Comparison of ENCODE assay signal across 14 cellular contexts in the genomic region with DNA sequence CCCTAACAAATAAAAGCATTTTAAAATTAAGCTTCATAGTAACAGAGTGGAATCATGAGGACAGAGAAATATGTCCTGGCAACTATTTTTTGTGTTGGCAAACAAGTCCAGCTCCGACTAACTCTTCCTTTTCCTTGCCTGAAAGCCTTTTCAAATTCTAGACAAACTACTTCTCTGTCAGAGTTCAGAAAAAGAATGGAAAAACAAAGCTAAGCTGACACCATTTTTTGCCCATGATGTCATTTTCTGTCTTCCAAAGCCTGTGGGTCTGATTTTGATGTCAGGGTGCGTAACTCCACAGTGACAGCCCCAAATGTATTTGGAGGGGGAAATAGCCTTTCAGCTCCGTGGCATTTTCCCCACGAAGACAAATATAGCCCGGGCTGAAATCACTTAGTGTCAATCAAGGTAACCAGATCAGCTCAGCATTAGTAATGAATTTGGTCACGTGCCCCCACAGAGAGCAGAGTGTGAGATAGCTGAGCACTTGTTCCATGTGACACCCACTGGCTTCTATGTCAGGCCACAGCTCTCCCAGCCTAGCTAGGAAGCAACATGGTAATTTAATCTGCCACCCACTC.
A peak's percentile ranks its signal among the peaks of the same experiment; 100 is the strongest.
DNase-seq lines count a peak whose midpoint lies in the region; ATAC-seq, FAIRE-seq and TF ChIP-seq lines count a peak whose summit lies in the region.
"Had no signal": no experiment of that assay in that cellular context is flagged by ENCODE, and none has a peak within 500 bp of the region (broad histone marks: within the 10 kb centered on the region; RNA-seq: fewer than 3 reads in every experiment).

No MANE protein-coding gene starts in this region.

- in situ Hi-C loops in HepG2 (cut with HindIII; ENCODE audit: extremely low pct_ligation_motif_present, low pct_unique_long_range_greater_than_20kb) (no loop called here), KBM-7 (cut with MboI; ENCODE audit: low pct_unique_long_range_greater_than_20kb, low sequenced_read_pairs) (no loop called here)

- H3K4me3 ChIP-seq in HepG2 (replicated peaks in 1 of 3; ENCODE audit: insufficient read depth in 1 of 3, low read depth in 2 of 3, low read length in 3 of 3): no peak overlapping the region
- no peak overlapping the region for H3K4me3 ChIP-seq in right lobe of liver
- no peak overlapping the region for H3K4me3 ChIP-seq in vagina
- H3K4me3 ChIP-seq: skin epidermis had no signal

- no peaks in the 10 kb centered on the region for H4K20me1 ChIP-seq in HepG2 (ENCODE audit: insufficient read depth, low read length)

- no peak for TF ChIP-seq RAD21 in HepG2 (CRISPR knock-in tag; IDR thresholded peaks at IDR 0.05)

- H3K4me3 Mint-ChIP-seq in T-helper 17 cell: no peak overlapping the region
- H3K4me3 Mint-ChIP-seq: IgD-negative memory B cell had no signal

- H3K9ac ChIP-seq in HepG2 (ENCODE audit: insufficient read depth, low read depth, low read length): no peak overlapping the region

- no peak for ATAC-seq in HepG2
- no peak for ATAC-seq in right lobe of liver
- no peak for ATAC-seq in T-helper 17 cell

- FAIRE-seq in HepG2 (lab: Jason Lieb, UNC): no peak
- FAIRE-seq: GM18507 had no signal

- peaks cover 39% of the 10 kb centered on the region for H3K27me3 Mint-ChIP-seq in T-helper 17 cell

- no peak overlapping the region for H3K4me2 ChIP-seq in HepG2 (ENCODE audit: low read depth, low read length)

- TF ChIP-seq POLR2A in HepG2 (IDR thresholded peaks at IDR 0.05; ENCODE audit: insufficient read depth in 1 of 2, low read depth in 2 of 2, low read length in 2 of 2) (no peak), right lobe of liver (IDR thresholded peaks at IDR 0.05) (no peak), vagina (IDR thresholded peaks at IDR 0.05) (no peak)

- H3K36me3 ChIP-seq in HepG2 (replicated peaks in 1 of 2; ENCODE audit: control insufficient read depth in 1 of 2, insufficient read depth in 2 of 2, low read length in 2 of 2): no peaks in the 10 kb centered on the region
- H3K36me3 ChIP-seq in right lobe of liver: no peaks in the 10 kb centered on the region
- H3K36me3 ChIP-seq in vagina: no peaks in the 10 kb centered on the region

- no peak overlapping the region for H2AFZ ChIP-seq in HepG2 (ENCODE audit: low read length)

- TF ChIP-seq EP300 in HepG2 (IDR thresholded peaks at IDR 0.05; ENCODE audit: low read depth in 2 of 2, low read length in 2 of 2): no peak
- no peak for TF ChIP-seq EP300 in HepG2 (CRISPR knock-in tag; IDR thresholded peaks at IDR 0.05; ENCODE audit: borderline replicate concordance)

- POLR2A ChIA-PET in HepG2 (lab: Yijun Ruan, JAX): interaction anchor here (0.9 kb wide), 1 partner anchor 31 kb away, joined by 3 read pairs; no protein-coding TSS in a partner anchor

- H3K36me3 Mint-ChIP-seq in T-helper 17 cell (ENCODE audit: low read depth): no peaks in the 10 kb centered on the region
- H3K36me3 Mint-ChIP-seq: IgD-negative memory B cell had no signal

- peaks cover 18% of the 10 kb centered on the region for H3K4me1 ChIP-seq in HepG2 (ENCODE audit: insufficient read depth, low read length)
- H3K4me1 ChIP-seq in right lobe of liver: no peaks in the 10 kb centered on the region
- peaks cover 15% of the 10 kb centered on the region for H3K4me1 ChIP-seq in vagina

- H3K9me3 ChIP-seq in HepG2 (ENCODE audit: low read length): no peaks in the 10 kb centered on the region
- H3K9me3 ChIP-seq in right lobe of liver: no peaks in the 10 kb centered on the region
- no peaks in the 10 kb centered on the region for H3K9me3 ChIP-seq in vagina
- H3K9me3 ChIP-seq in T-helper 17 cell (ENCODE audit: control insufficient read depth, low read length, poor library complexity, severe bottlenecking): no peaks in the 10 kb centered on the region

- H3K79me2 ChIP-seq in HepG2 (ENCODE audit: insufficient read depth, low read length): no peaks in the 10 kb centered on the region

- H3K4me1 Mint-ChIP-seq in T-helper 17 cell: no peaks in the 10 kb centered on the region
- H3K4me1 Mint-ChIP-seq: IgD-negative memory B cell had no signal

- H3K27me3 ChIP-seq in HepG2 (ENCODE audit: control insufficient read depth in 1 of 2, insufficient read depth in 2 of 2, low read length in 2 of 2) (peaks cover 0 to 2% of the 10 kb centered on the region in 2 experiments; a peak in 2 of 5 replicates), right lobe of liver (no peaks in the 10 kb centered on the region), vagina (no peaks in the 10 kb centered on the region)

- H3K27ac ChIP-seq in HepG2 (ENCODE audit: extremely low read length, insufficient read depth, low read length): no peak overlapping the region
- H3K27ac ChIP-seq in right lobe of liver: no peak overlapping the region
- H3K27ac ChIP-seq in vagina: peak overlapping the region; percentile 62

- no TSS peak for BruUV-seq in HepG2 (replicated peaks; lab: Mats Ljungman, UMichigan)

- no peak for TF ChIP-seq CTCF in HepG2 (CRISPR knock-in tag; IDR thresholded peaks at IDR 0.05)
- TF ChIP-seq CTCF in right lobe of liver (IDR thresholded peaks at IDR 0.05): no peak
- TF ChIP-seq CTCF in vagina (IDR thresholded peaks at IDR 0.05): no peak

- 7% methylated on average over 6 of the region's 6 CpGs for WGBS in HepG2 (ENCODE audit: low lambda C conversion rate)
- WGBS in right lobe of liver (ENCODE audit: insufficient coverage, low coverage, low lambda C conversion rate, missing lambda C conversion rate): 44% methylated on average over 6 of the region's 6 CpGs

- intact Hi-C loops in HepG2 (cut with micrococcal nuclease; ENCODE audit: unreplicated experiment): no loop called here
- intact Hi-C loops in right lobe of liver (cut with DNase I): no loop called here
- intact Hi-C loops in vagina (cut with DNase I): no loop called here

- no peak for DNase-seq in HepG2 (ENCODE audit: low spot score)
- DNase-seq in right lobe of liver: no peak
- peak; percentile 67 for DNase-seq in astrocyte of the hippocampus (ENCODE audit: low read depth, low spot score)
- DNase-seq in kidney tubule cell (ENCODE audit: low spot score): peak; percentile 20
- DNase-seq in vagina (ENCODE audit: extremely low spot score in 2 of 2): no peak
- no peak for DNase-seq in KBM-7
- DNase-seq in AG20443 (ENCODE audit: low spot score): no peak
- DNase-seq in T-helper 17 cell: no peak
- DNase-seq: AML-193, foreskin melanocyte, T-helper 1 cell had no signal

- no peak overlapping the region for H3K27ac Mint-ChIP-seq in T-helper 17 cell

- CTCF ChIA-PET in HepG2 (lab: Yijun Ruan, JAX; ENCODE audit: low intra/inter-chr PET ratio, low total read pairs): no interaction called here

TF ChIP-seq in HepG2, 621 proteins besides CTCF, POLR2A, EP300 and RAD21:
- TF ChIP-seq NAIF1 (CRISPR knock-in tag; IDR thresholded peaks at IDR 0.05; ENCODE audit: borderline replicate concordance) (no peak), ZBTB21 (CRISPR knock-in tag; IDR thresholded peaks at IDR 0.05) (peak; percentile 58; the same call in 1 of the 2 replicates), ATF7 (IDR thresholded peaks at IDR 0.05) (peak; percentile 40; the same call in 1 of the 2 replicates), ATF7 (CRISPR knock-in tag; IDR thresholded peaks at IDR 0.05) (no peak), ZNF772 (CRISPR knock-in tag; IDR thresholded peaks at IDR 0.05) (no peak), CHD4 (IDR thresholded peaks at IDR 0.05; ENCODE audit: borderline replicate concordance, low read length) (no peak), RAD51 (IDR thresholded peaks at IDR 0.05; ENCODE audit: borderline replicate concordance) (peak; percentile 41; the same call in 1 of the 2 replicates)
- TF ChIP-seq, protein P1, sequence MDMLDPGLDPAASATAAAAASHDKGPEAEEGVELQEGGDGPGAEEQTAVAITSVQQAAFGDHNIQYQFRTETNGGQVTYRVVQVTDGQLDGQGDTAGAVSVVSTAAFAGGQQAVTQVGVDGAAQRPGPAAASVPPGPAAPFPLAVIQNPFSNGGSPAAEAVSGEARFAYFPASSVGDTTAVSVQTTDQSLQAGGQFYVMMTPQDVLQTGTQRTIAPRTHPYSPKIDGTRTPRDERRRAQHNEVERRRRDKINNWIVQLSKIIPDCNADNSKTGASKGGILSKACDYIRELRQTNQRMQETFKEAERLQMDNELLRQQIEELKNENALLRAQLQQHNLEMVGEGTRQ (IDR thresholded peaks at IDR 0.05; ENCODE audit: low read depth, low read length): peak; percentile 55; the same call in 1 of the 2 replicates
- TF ChIP-seq, protein P1 (CRISPR knock-in tag; IDR thresholded peaks at IDR 0.05; ENCODE audit: borderline replicate concordance): peak; percentile 38; the same call in 1 of the 2 replicates
- TF ChIP-seq, protein P2, sequence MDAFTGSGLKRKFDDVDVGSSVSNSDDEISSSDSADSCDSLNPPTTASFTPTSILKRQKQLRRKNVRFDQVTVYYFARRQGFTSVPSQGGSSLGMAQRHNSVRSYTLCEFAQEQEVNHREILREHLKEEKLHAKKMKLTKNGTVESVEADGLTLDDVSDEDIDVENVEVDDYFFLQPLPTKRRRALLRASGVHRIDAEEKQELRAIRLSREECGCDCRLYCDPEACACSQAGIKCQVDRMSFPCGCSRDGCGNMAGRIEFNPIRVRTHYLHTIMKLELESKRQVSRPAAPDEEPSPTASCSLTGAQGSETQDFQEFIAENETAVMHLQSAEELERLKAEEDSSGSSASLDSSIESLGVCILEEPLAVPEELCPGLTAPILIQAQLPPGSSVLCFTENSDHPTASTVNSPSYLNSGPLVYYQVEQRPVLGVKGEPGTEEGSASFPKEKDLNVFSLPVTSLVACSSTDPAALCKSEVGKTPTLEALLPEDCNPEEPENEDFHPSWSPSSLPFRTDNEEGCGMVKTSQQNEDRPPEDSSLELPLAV (CRISPR knock-in tag; conservative IDR thresholded peaks at IDR 0.05; ENCODE audit: low read depth): no peak

Comparison
In these comparisons a context has a peak if more than half of its experiments do, and no peak if none do; other contexts are left out.
1. DNase-seq: peak in astrocyte of the hippocampus (single experiment) and kidney tubule cell (single experiment); none in HepG2 (single experiment), right lobe of liver (0 of 3), vagina (0 of 2), KBM-7 (single experiment), AG20443 (single experiment) and T-helper 17 cell (0 of 3).